Comparison of ENCODE assay signal across 8 cellular contexts in the genomic region with DNA sequence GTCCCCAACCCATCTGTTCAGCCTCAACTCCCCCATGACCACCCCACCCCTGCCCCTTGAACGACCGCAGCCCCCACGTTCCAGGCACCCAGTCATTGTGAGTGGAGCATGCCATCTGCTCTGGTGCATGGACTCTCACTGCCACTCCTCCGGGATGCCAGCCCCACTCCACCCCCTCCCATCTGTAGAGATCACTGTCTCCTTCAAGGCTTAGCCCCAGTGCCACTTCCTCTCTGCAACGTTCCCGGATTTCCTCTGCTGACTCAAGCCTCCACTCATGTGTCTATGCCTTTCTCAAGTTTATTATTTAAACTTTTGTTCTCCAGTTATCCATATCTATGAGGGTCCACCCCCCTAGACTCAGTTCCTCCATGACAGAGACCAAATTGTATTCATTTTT. TPM values are rescaled to one million over a fixed set of nuclear protein-coding genes. Genes with fewer than 3 reads are reported as not detected.
DNase-seq lines count a peak whose midpoint lies in the region; ATAC-seq, FAIRE-seq and TF ChIP-seq lines count a peak whose summit lies in the region.

No MANE protein-coding gene starts in this region.

- no peak overlapping the region for H3K4me3 ChIP-seq in A673 (ENCODE audit: low read depth, low read length, poor library complexity, severe bottlenecking)
- no peak overlapping the region for H3K4me3 ChIP-seq in WERI-Rb-1 (ENCODE audit: low read depth, low read length)

- TF ChIP-seq CTCF in A673 (conservative IDR thresholded peaks at IDR 0.05; ENCODE audit: low read depth, low read length) (no peak), WERI-Rb-1 (IDR thresholded peaks at IDR 0.05; ENCODE audit: low read depth, low read length) (no peak)

- H3K27ac ChIP-seq in A673 (ENCODE audit: low read depth, low read length, poor library complexity, severe bottlenecking) (peak overlapping the region; percentile 70), WERI-Rb-1 (no peak overlapping the region)

- no peaks in the 10 kb centered on the region for H3K27me3 ChIP-seq in A673 (replicated peaks; ENCODE audit: insufficient read depth, low read depth, low read length, poor library complexity)
- no peaks in the 10 kb centered on the region for H3K27me3 ChIP-seq in WERI-Rb-1 (ENCODE audit: insufficient read depth, low read depth, severe bottlenecking)

- no peak for FAIRE-seq in GM12891 (lab: Jason Lieb, UNC)

- H3K9me3 ChIP-seq in A673 (ENCODE audit: low read depth, low read length, poor library complexity, severe bottlenecking) (no peaks in the 10 kb centered on the region), WERI-Rb-1 (ENCODE audit: severe bottlenecking) (peaks cover 3% of the 10 kb centered on the region)

- H3K4me1 ChIP-seq in A673 (ENCODE audit: insufficient read depth, low read length, poor library complexity, severe bottlenecking) = peaks cover 53% of the 10 kb centered on the region

- ATAC-seq in GM18907 (IDR thresholded peaks at IDR 0.05; ENCODE audit: unreplicated experiment) = no peak

- peak; percentile 83 for DNase-seq in A673 (ENCODE audit: low spot score)
- peak; percentile 95 to 97 for DNase-seq in Kasumi-1 (lab: John Stamatoyannopoulos, UW)
- DNase-seq in WERI-Rb-1 = peak; percentile 38
- DNase-seq in left kidney (ENCODE audit: low read depth, low spot score) = peak; percentile 60
- DNase-seq in amniotic stem cell (lab: John Stamatoyannopoulos, UW) = no peak
- no peak for DNase-seq in NCI-H345 treated with DMSO at 0.1 percent for 48 hours (lab: John Stamatoyannopoulos, UW; ENCODE audit: unreplicated experiment)
- DNase-seq in GM12891 (ENCODE audit: insufficient read length, low spot score) = no peak

- no peak for TF ChIP-seq POLR2A in GM12891 (IDR thresholded peaks at IDR 0.05; ENCODE audit: low read depth, low read length)

- CTCF ChIA-PET in A673 (lab: Charles Lee) = no interaction called here

- no peaks in the 10 kb centered on the region for H3K36me3 ChIP-seq in A673 (ENCODE audit: insufficient read depth, low read length, poor library complexity, severe bottlenecking)
- no peaks in the 10 kb centered on the region for H3K36me3 ChIP-seq in WERI-Rb-1

- POLR2A ChIA-PET in A673 (lab: Charles Lee; ENCODE audit: low non-redundant PET) = no interaction called here

- intact Hi-C loops in A673 (cut with micrococcal nuclease; ENCODE audit: unreplicated experiment) = loop anchor here (5.0 kb wide), 2 partner anchors 52 to 142 kb away; a partner anchor contains a TSS

- no TSS peak for BruUV-seq in A673 (replicated peaks; lab: Mats Ljungman, UMichigan)

TF ChIP-seq in GM12891, 5 proteins besides CTCF, POLR2A, EP300 and RAD21:
- TF ChIP-seq PAX5 (IDR thresholded peaks at IDR 0.05; ENCODE audit: insufficient read depth, low read length, severe bottlenecking) = no peak
- TF ChIP-seq SPI1 (IDR thresholded peaks at IDR 0.05; ENCODE audit: low read depth, low read length) = no peak
- TF ChIP-seq POU2F2 (IDR thresholded peaks at IDR 0.05; ENCODE audit: low read depth, low read length) = no peak
- no peak for TF ChIP-seq TAF1 (IDR thresholded peaks at IDR 0.05; ENCODE audit: low read depth, low read length)
- no peak for TF ChIP-seq POLR2AphosphoS5 (IDR thresholded peaks at IDR 0.05; ENCODE audit: low read depth, low read length)

RNA-seq across cellular contexts. Expression of a gene that starts 54.0 kb away (rescaled TPM):
- total RNA-seq in A673 (2021) = 3.7 and 4.3 TPM in 2 replicates
- 0.01 TPM for polyA plus RNA-seq in GM12891 (2012; ENCODE audit: low read depth, missing spikeins)

Comparison
In these comparisons a context has a peak if more than half of its experiments do, and no peak if none do; other contexts are left out.
1. DNase-seq: peak in A673 (single experiment), Kasumi-1 (2 of 2), WERI-Rb-1 (single experiment) and left kidney (single experiment); none in amniotic stem cell (single experiment), NCI-H345 treated with DMSO at 0.1 percent for 48 hours (single experiment) and GM12891 (single experiment).